23 cellular contexts compared by ENCODE assay signal in the genomic region with DNA sequence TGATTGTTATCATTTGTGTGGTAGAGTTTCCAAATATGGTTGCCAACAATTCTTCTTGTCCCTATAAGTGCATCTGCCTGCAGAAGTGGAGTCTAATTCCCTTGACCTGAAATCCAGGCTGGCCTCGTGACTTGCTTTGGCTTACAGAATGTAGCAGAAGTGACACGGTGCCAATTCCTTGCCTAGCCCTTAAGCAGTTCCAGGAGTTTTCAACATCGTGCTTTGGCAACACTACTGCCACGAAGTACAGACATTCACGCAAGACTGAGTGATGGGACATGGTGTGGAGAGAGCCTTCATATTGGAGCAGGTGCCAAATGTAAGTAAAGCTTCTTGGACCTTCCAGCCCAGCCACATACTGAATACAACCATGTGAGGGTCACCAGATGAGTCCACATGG.
DNase-seq lines count a peak whose midpoint lies in the region; ATAC-seq and TF ChIP-seq lines count a peak whose summit lies in the region.
"Had no signal": no experiment of that assay in that cellular context is flagged by ENCODE, and none has a peak within 500 bp of the region (broad histone marks: within the 10 kb centered on the region; RNA-seq: fewer than 3 reads in every experiment).

No MANE protein-coding gene starts in this region.

- intact Hi-C loops in activated CD4-positive, alpha-beta T cell treated with anti-CD3 and anti-CD28 coated beads, Interleukin-2, amount 10 ng/mL, durations not matched to agents 24 days and 14 days (cut with micrococcal nuclease): no loop called here
- intact Hi-C loops in head of caudate nucleus (cut with DNase I) (no loop called here), psoas muscle (cut with DNase I) (no loop called here), aorta (cut with DNase I) (no loop called here)

- no peak for TF ChIP-seq CTCF in psoas muscle (IDR thresholded peaks at IDR 0.05)

- no peaks in the 10 kb centered on the region for H3K4me1 Mint-ChIP-seq in activated CD4-positive, alpha-beta T cell treated with anti-CD3 and anti-CD28 coated beads, Interleukin-2, amount 10 ng/mL, durations not matched to agents 24 days and 14 days
- H3K4me1 Mint-ChIP-seq: activated CD4-positive, alpha-beta T cell treated with anti-CD3 and anti-CD28 coated beads for 36 hours; activated naive CD4-positive, alpha-beta T cell treated with anti-CD3 and anti-CD28 coated beads, Interleukin-2, amount 50 U/mL, for 24 hours; endodermal cell; natural killer cell had no signal

- H3K4me3 ChIP-seq in psoas muscle (no peak overlapping the region), aorta (ENCODE audit: low read length in 2 of 2) (no peak overlapping the region)
- H3K4me3 ChIP-seq: BLaER1, MG63, pancreas, skin epidermis had no signal

- H3K36me3 ChIP-seq in psoas muscle (ENCODE audit: insufficient read depth in 1 of 2, low read depth in 1 of 2): no peaks in the 10 kb centered on the region
- H3K36me3 ChIP-seq in aorta (ENCODE audit: control insufficient read depth in 1 of 2, insufficient read depth in 2 of 2, low read length in 1 of 2): no peaks in the 10 kb centered on the region
- H3K36me3 ChIP-seq: BLaER1, MG63, pancreas had no signal

- peak; percentile 30 for DNase-seq in activated CD4-positive, alpha-beta T cell treated with anti-CD3 and anti-CD28 coated beads, Interleukin-2, amount 10 ng/mL, durations not matched to agents 24 days and 14 days
- DNase-seq in activated CD4-positive, alpha-beta T cell treated with anti-CD3 and anti-CD28 coated beads, Interleukin-2, amount 50 U/mL, for 48 hours: no peak
- peak in 23 of 42 donors; percentile 10 to 67 (median 36) for DNase-seq in head of caudate nucleus
- peak; percentile 17 to 74 for DNase-seq in psoas muscle
- DNase-seq in aorta: peak in 1 of 2 donors; percentile 59
- no peak for DNase-seq in COR-L47 (lab: John Stamatoyannopoulos, UW)
- DNase-seq in NCI-H2171 treated with DMSO at 0.1 percent for 48 hours (lab: John Stamatoyannopoulos, UW): no peak
- DNase-seq: activated CD4-positive, alpha-beta T cell treated with anti-CD3 and anti-CD28 coated beads for 36 hours; endodermal cell; IMR-90; MG63; natural killer cell; NCI-H1417 treated with DMSO at 0.1 percent for 48 hours; NCI-H774; pancreas; SHP77 treated with DMSO at 0.1 percent for 48 hours; stimulated activated CD4-positive, alpha-beta T cell treated with anti-CD3 and anti-CD28 coated beads, Interleukin-2, amount 100 ng/mL, for 48 hours had no signal

- H3K27ac Mint-ChIP-seq in activated CD4-positive, alpha-beta T cell treated with anti-CD3 and anti-CD28 coated beads, Interleukin-2, amount 10 ng/mL, durations not matched to agents 24 days and 14 days: no peak overlapping the region
- H3K27ac Mint-ChIP-seq: activated CD4-positive, alpha-beta T cell treated with anti-CD3 and anti-CD28 coated beads for 36 hours; activated naive CD4-positive, alpha-beta T cell treated with anti-CD3 and anti-CD28 coated beads, Interleukin-2, amount 50 U/mL, for 24 hours; activated T-helper 1 cell treated with anti-CD3 and anti-CD28 coated beads, Interleukin-12 subunit alpha, Interleukin-12 subunit beta, Interleukin-2, Interleukin-4 antibody, amounts not matched to agents 30 ng/mL and 10 ng/mL and 1 ng/mL, durations not matched to agents 14 hours and 24 hours and 36 hours; endodermal cell; natural killer cell; stimulated activated naive CD8-positive, alpha-beta T cell treated with anti-CD3 and anti-CD28 coated beads, Interleukin-15, Interleukin-2, amounts not matched to agents 100 ng/mL and 50 ng/mL, for 24 hours had no signal

- WGBS in psoas muscle, 3 donors: 14 to 24% (median 22%) methylated on average over 5 of the region's 5 CpGs
- 5 to 7% methylated on average over 5 of the region's 5 CpGs for WGBS in aorta, 2 donors

- H3K9me3 ChIP-seq in psoas muscle: no peaks in the 10 kb centered on the region
- H3K9me3 ChIP-seq in aorta (ENCODE audit: control insufficient read depth, low read length): peaks cover 1% of the 10 kb centered on the region
- H3K9me3 ChIP-seq: pancreas had no signal

- H3K36me3 Mint-ChIP-seq in activated CD4-positive, alpha-beta T cell treated with anti-CD3 and anti-CD28 coated beads, Interleukin-2, amount 10 ng/mL, durations not matched to agents 24 days and 14 days (ENCODE audit: low read depth): peaks cover 2% of the 10 kb centered on the region
- H3K36me3 Mint-ChIP-seq: activated naive CD4-positive, alpha-beta T cell treated with anti-CD3 and anti-CD28 coated beads, Interleukin-2, amount 50 U/mL, for 24 hours; natural killer cell had no signal

- ATAC-seq in psoas muscle (peak; percentile 71 to 97 (median 94)), aorta (ENCODE audit: low FRiP score) (peak; percentile 52), GM21825 (IDR thresholded peaks at IDR 0.05; ENCODE audit: unreplicated experiment) (no peak)
- ATAC-seq: activated CD4-positive, alpha-beta T cell treated with anti-CD3 and anti-CD28 coated beads for 36 hours; natural killer cell had no signal

- no peak overlapping the region for H3K4me3 Mint-ChIP-seq in activated CD4-positive, alpha-beta T cell treated with anti-CD3 and anti-CD28 coated beads, Interleukin-2, amount 10 ng/mL, durations not matched to agents 24 days and 14 days
- H3K4me3 Mint-ChIP-seq: activated CD4-positive, alpha-beta T cell treated with anti-CD3 and anti-CD28 coated beads for 36 hours; activated naive CD4-positive, alpha-beta T cell treated with anti-CD3 and anti-CD28 coated beads, Interleukin-2, amount 50 U/mL, for 24 hours; activated T-helper 1 cell treated with anti-CD3 and anti-CD28 coated beads, Interleukin-12 subunit alpha, Interleukin-12 subunit beta, Interleukin-2, Interleukin-4 antibody, amounts not matched to agents 30 ng/mL and 10 ng/mL and 1 ng/mL, durations not matched to agents 14 hours and 24 hours and 36 hours; endodermal cell; natural killer cell; stimulated activated naive CD8-positive, alpha-beta T cell treated with anti-CD3 and anti-CD28 coated beads, Interleukin-15, Interleukin-2, amounts not matched to agents 100 ng/mL and 50 ng/mL, for 24 hours had no signal

- peaks cover 6% of the 10 kb centered on the region for H3K9me3 Mint-ChIP-seq in activated CD4-positive, alpha-beta T cell treated with anti-CD3 and anti-CD28 coated beads, Interleukin-2, amount 10 ng/mL, durations not matched to agents 24 days and 14 days
- H3K9me3 Mint-ChIP-seq: activated naive CD4-positive, alpha-beta T cell treated with anti-CD3 and anti-CD28 coated beads, Interleukin-2, amount 50 U/mL, for 24 hours; activated T-helper 1 cell treated with anti-CD3 and anti-CD28 coated beads, Interleukin-12 subunit alpha, Interleukin-12 subunit beta, Interleukin-2, Interleukin-4 antibody, amounts not matched to agents 30 ng/mL and 10 ng/mL and 1 ng/mL, durations not matched to agents 14 hours and 24 hours and 36 hours; endodermal cell had no signal

- no peaks in the 10 kb centered on the region for H3K27me3 ChIP-seq in psoas muscle (ENCODE audit: insufficient read depth in 3 of 3, low read length in 2 of 3)
- no peaks in the 10 kb centered on the region for H3K27me3 ChIP-seq in aorta (ENCODE audit: control insufficient read depth in 1 of 2, insufficient read depth in 2 of 2, low read length in 1 of 2)
- H3K27me3 ChIP-seq: BLaER1, pancreas had no signal

- H3K27me3 Mint-ChIP-seq in activated CD4-positive, alpha-beta T cell treated with anti-CD3 and anti-CD28 coated beads, Interleukin-2, amount 10 ng/mL, durations not matched to agents 24 days and 14 days: peaks cover 40% of the 10 kb centered on the region

- H3K27ac ChIP-seq in psoas muscle: peak overlapping the region; percentile 14
- no peak overlapping the region for H3K27ac ChIP-seq in aorta (ENCODE audit: low read depth in 1 of 2, low read length in 2 of 2)
- H3K27ac ChIP-seq: BLaER1, pancreas had no signal

- H3K4me1 ChIP-seq in psoas muscle (peaks cover 8% of the 10 kb centered on the region), aorta (ENCODE audit: control insufficient read depth in 1 of 2, insufficient read depth in 2 of 2, low read length in 2 of 2) (no peaks in the 10 kb centered on the region)
- H3K4me1 ChIP-seq: pancreas had no signal

Comparison
In these comparisons a context has a peak if more than half of its experiments do, and no peak if none do; other contexts are left out.
1. DNase-seq: peak in activated CD4-positive, alpha-beta T cell treated with anti-CD3 and anti-CD28 coated beads, Interleukin-2, amount 10 ng/mL, durations not matched to agents 24 days and 14 days (single experiment), head of caudate nucleus (23 of 42) and psoas muscle (2 of 2); none in activated CD4-positive, alpha-beta T cell treated with anti-CD3 and anti-CD28 coated beads, Interleukin-2, amount 50 U/mL, for 48 hours (0 of 2), COR-L47 (single experiment) and NCI-H2171 treated with DMSO at 0.1 percent for 48 hours (single experiment).